In genomic region chr2:144832048-144832447, GRCh38 we compare ENCODE assay signal across 20 cellular contexts.
"Had no signal": no experiment of that assay in that cellular context is flagged by ENCODE, and none has a peak within 500 bp of the region (broad histone marks: within the 10 kb centered on the region; RNA-seq: fewer than 3 reads in every experiment).

No MANE protein-coding gene starts in this region.

- H3K4me3 ChIP-seq: body of pancreas, colonic mucosa, esophagus muscularis mucosa, sigmoid colon, thoracic aorta had no signal

- H3K4me1 ChIP-seq: body of pancreas, colonic mucosa had no signal

- H3K36me3 Mint-ChIP-seq: activated naive CD4-positive, alpha-beta T cell treated with anti-CD3 and anti-CD28 coated beads, Interleukin-2, amount 50 U/mL, for 24 hours had no signal

- H3K4me3 Mint-ChIP-seq: activated B cell treated with CpG ODN at 0.5 μM for 24 hours; activated CD8-positive, alpha-beta T cell treated with anti-CD3 and anti-CD28 coated beads for 36 hours; activated naive CD4-positive, alpha-beta T cell treated with anti-CD3 and anti-CD28 coated beads, Interleukin-2, amount 50 U/mL, for 24 hours; activated T-cell treated with anti-CD3 and anti-CD28 coated beads, Interleukin-2, amount 50 U/mL, for 4 hours; stimulated activated naive CD8-positive, alpha-beta T cell treated with anti-CD3 and anti-CD28 coated beads, Interleukin-15, amount 100 ng/mL, for 72 hours had no signal

- H3K27ac ChIP-seq: body of pancreas, colonic mucosa, esophagus muscularis mucosa, sigmoid colon, thoracic aorta had no signal

- FAIRE-seq: TTC549 had no signal

- H3K9me3 ChIP-seq: body of pancreas, colonic mucosa, esophagus muscularis mucosa, sigmoid colon, thoracic aorta had no signal

- ATAC-seq: activated CD8-positive, alpha-beta T cell treated with anti-CD3 and anti-CD28 coated beads for 36 hours; activated T-cell treated with anti-CD3 and anti-CD28 coated beads, Interleukin-2, amount 50 U/mL, for 4 hours; body of pancreas; stimulated activated naive CD8-positive, alpha-beta T cell treated with anti-CD3 and anti-CD28 coated beads, Interleukin-15, amount 100 ng/mL, for 72 hours had no signal

- H3K27ac Mint-ChIP-seq: activated B cell treated with CpG ODN at 0.5 μM for 24 hours; activated CD8-positive, alpha-beta T cell treated with anti-CD3 and anti-CD28 coated beads for 36 hours; activated naive CD4-positive, alpha-beta T cell treated with anti-CD3 and anti-CD28 coated beads, Interleukin-2, amount 50 U/mL, for 24 hours; stimulated activated naive CD8-positive, alpha-beta T cell treated with anti-CD3 and anti-CD28 coated beads, Interleukin-15, amount 100 ng/mL, for 72 hours had no signal

- H3K27me3 Mint-ChIP-seq: activated B cell treated with CpG ODN at 0.5 μM for 24 hours; activated CD8-positive, alpha-beta T cell treated with anti-CD3 and anti-CD28 coated beads for 36 hours; activated naive CD4-positive, alpha-beta T cell treated with anti-CD3 and anti-CD28 coated beads, Interleukin-2, amount 50 U/mL, for 24 hours; stimulated activated naive CD8-positive, alpha-beta T cell treated with anti-CD3 and anti-CD28 coated beads, Interleukin-15, amount 100 ng/mL, for 72 hours had no signal

- H3K27me3 ChIP-seq: body of pancreas, colonic mucosa, esophagus muscularis mucosa, sigmoid colon had no signal

- H3K9me3 Mint-ChIP-seq: activated B cell treated with CpG ODN at 0.5 μM for 24 hours; activated CD8-positive, alpha-beta T cell treated with anti-CD3 and anti-CD28 coated beads for 36 hours; activated naive CD4-positive, alpha-beta T cell treated with anti-CD3 and anti-CD28 coated beads, Interleukin-2, amount 50 U/mL, for 24 hours; activated T-cell treated with anti-CD3 and anti-CD28 coated beads, Interleukin-2, amount 50 U/mL, for 4 hours; stimulated activated naive CD8-positive, alpha-beta T cell treated with anti-CD3 and anti-CD28 coated beads, Interleukin-15, amount 100 ng/mL, for 72 hours had no signal

- DNase-seq: activated B cell treated with CpG ODN at 0.5 μM for 24 hours; activated CD4-positive, alpha-beta T cell treated with anti-CD3 and anti-CD28 coated beads for 48 hours; activated CD8-positive, alpha-beta T cell treated with anti-CD3 and anti-CD28 coated beads for 36 hours; activated effector memory CD4-positive, alpha-beta T cell treated with anti-CD3 and anti-CD28 coated beads, Interleukin-2, amount 50 U/mL, for 16 hours; activated T-cell treated with anti-CD3 and anti-CD28 coated beads, Interleukin-2, amount 50 U/mL, for 4 hours; central memory CD4-positive, alpha-beta T cell; colonic mucosa; effector CD4-positive, alpha-beta T cell; glutamatergic neuron; kidney glomerular epithelial cell; mesendoderm; sigmoid colon; stimulated activated CD4-positive, alpha-beta T cell treated with anti-CD3 and anti-CD28 coated beads, Interleukin-1b, Interleukin-23, amount 100 ng/mL, for 48 hours; stimulated activated naive CD8-positive, alpha-beta T cell treated with anti-CD3 and anti-CD28 coated beads, Interleukin-15, amount 100 ng/mL, for 72 hours; T-helper 2 cell had no signal

- H3K36me3 ChIP-seq: colonic mucosa, esophagus muscularis mucosa, sigmoid colon, thoracic aorta had no signal

- H3K4me1 Mint-ChIP-seq: activated B cell treated with CpG ODN at 0.5 μM for 24 hours; activated naive CD4-positive, alpha-beta T cell treated with anti-CD3 and anti-CD28 coated beads, Interleukin-2, amount 50 U/mL, for 24 hours; stimulated activated naive CD8-positive, alpha-beta T cell treated with anti-CD3 and anti-CD28 coated beads, Interleukin-15, amount 100 ng/mL, for 72 hours had no signal
